ENCODE assay signal across 8 cellular contexts in the genomic region with DNA sequence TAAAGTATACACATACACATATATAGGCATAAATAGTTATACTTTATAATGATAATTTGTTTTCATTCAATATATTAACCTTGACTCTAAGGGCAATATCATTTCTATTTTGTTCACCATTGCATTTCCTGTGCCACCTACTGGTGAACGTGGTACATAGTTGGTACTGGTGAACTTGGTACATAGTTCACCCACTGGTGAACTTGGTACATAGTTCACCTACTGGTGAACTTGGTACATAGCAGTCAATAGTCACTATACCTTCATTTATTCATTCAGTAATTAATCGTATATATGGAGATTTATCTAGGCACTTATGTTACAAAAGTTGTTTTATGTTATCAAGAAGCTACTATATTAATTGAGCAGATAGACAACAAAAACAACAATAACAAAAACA.
A peak's percentile ranks its signal among the peaks of the same experiment; 100 is the strongest.
DNase-seq lines count a peak whose midpoint lies in the region; ATAC-seq and TF ChIP-seq lines count a peak whose summit lies in the region.

No MANE protein-coding gene starts in this region.

- no peaks in the 10 kb centered on the region for H3K36me3 ChIP-seq in OCI-LY7 (ENCODE audit: insufficient read depth, low read length)
- no peaks in the 10 kb centered on the region for H3K36me3 ChIP-seq in right lobe of liver

- WGBS in right lobe of liver (ENCODE audit: insufficient coverage, low coverage, low lambda C conversion rate, missing lambda C conversion rate) = 50% methylated on average over 2 of the region's 2 CpGs

- ATAC-seq in GM18520 (IDR thresholded peaks at IDR 0.05; ENCODE audit: unreplicated experiment) = peak; percentile 89
- peak; percentile 81 for ATAC-seq in HG02884 (IDR thresholded peaks at IDR 0.05; ENCODE audit: unreplicated experiment)
- peak; percentile 65 to 85 (median 76) for ATAC-seq in right lobe of liver
- no peak for ATAC-seq in HG02571 (IDR thresholded peaks at IDR 0.05; ENCODE audit: unreplicated experiment)

- H3K9me3 ChIP-seq in OCI-LY7 (ENCODE audit: low read length) (no peaks in the 10 kb centered on the region), right lobe of liver (no peaks in the 10 kb centered on the region)

- H3K79me2 ChIP-seq in OCI-LY7 (ENCODE audit: insufficient read depth, low read depth, low read length) = no peaks in the 10 kb centered on the region

- intact Hi-C loops in OCI-LY7 (cut with micrococcal nuclease; ENCODE audit: unreplicated experiment) = no loop called here
- intact Hi-C loops in right lobe of liver (cut with DNase I) = no loop called here

- POLR2A ChIA-PET in OCI-LY7 (lab: Charles Lee) = no interaction called here

- H3K27ac ChIP-seq in OCI-LY7 (ENCODE audit: low read depth, low read length, poor library complexity, severe bottlenecking) = no peak overlapping the region
- no peak overlapping the region for H3K27ac ChIP-seq in right lobe of liver
- H3K27ac ChIP-seq in substantia nigra (ENCODE audit: low read depth, low read length, poor library complexity, severe bottlenecking) = no peak overlapping the region

- DNase-seq in OCI-LY7 (ENCODE audit: low spot score) (peak; percentile 1), right lobe of liver (no peak), retina (no peak), substantia nigra (lab: John Stamatoyannopoulos, UW) (no peak), NCI-H524 treated with DMSO at 0.1 percent for 48 hours (lab: John Stamatoyannopoulos, UW) (no peak)

- no peaks in the 10 kb centered on the region; the same call in 1 of the 2 replicates for H3K9me2 ChIP-seq in OCI-LY7 (ENCODE audit: insufficient read depth, low read length)

- H2AFZ ChIP-seq in OCI-LY7 (ENCODE audit: low read length) = no peak overlapping the region

- H3K4me3 ChIP-seq in OCI-LY7 (ENCODE audit: low read depth, low read length, poor library complexity, severe bottlenecking) (no peak overlapping the region), right lobe of liver (no peak overlapping the region)

- CTCF ChIA-PET in OCI-LY7 (lab: Charles Lee; ENCODE audit: unreplicated experiment) = no interaction called here

- H4K20me1 ChIP-seq in OCI-LY7 (ENCODE audit: insufficient read depth, low read length) = no peaks in the 10 kb centered on the region

- no TSS peak for BruUV-seq in OCI-LY7 (replicated peaks; lab: Mats Ljungman, UMichigan)

- H3K27me3 ChIP-seq in right lobe of liver = peaks cover 0 to 3% of the 10 kb centered on the region in 2 donors

- H3K4me2 ChIP-seq in OCI-LY7 (ENCODE audit: low read length) = no peak overlapping the region

- no peak for TF ChIP-seq POLR2A in right lobe of liver (IDR thresholded peaks at IDR 0.05)

- H3K4me1 ChIP-seq in OCI-LY7 (ENCODE audit: insufficient read depth, low read length, poor library complexity, severe bottlenecking) (no peaks in the 10 kb centered on the region), right lobe of liver (no peaks in the 10 kb centered on the region)

- TF ChIP-seq CTCF in OCI-LY7 (conservative IDR thresholded peaks at IDR 0.05; ENCODE audit: low read length) (peak; percentile 51), right lobe of liver (IDR thresholded peaks at IDR 0.05) (peak; percentile 11 to 49 (median 28))
